ENCODE assay signal across 1 cellular context in the genomic region with DNA sequence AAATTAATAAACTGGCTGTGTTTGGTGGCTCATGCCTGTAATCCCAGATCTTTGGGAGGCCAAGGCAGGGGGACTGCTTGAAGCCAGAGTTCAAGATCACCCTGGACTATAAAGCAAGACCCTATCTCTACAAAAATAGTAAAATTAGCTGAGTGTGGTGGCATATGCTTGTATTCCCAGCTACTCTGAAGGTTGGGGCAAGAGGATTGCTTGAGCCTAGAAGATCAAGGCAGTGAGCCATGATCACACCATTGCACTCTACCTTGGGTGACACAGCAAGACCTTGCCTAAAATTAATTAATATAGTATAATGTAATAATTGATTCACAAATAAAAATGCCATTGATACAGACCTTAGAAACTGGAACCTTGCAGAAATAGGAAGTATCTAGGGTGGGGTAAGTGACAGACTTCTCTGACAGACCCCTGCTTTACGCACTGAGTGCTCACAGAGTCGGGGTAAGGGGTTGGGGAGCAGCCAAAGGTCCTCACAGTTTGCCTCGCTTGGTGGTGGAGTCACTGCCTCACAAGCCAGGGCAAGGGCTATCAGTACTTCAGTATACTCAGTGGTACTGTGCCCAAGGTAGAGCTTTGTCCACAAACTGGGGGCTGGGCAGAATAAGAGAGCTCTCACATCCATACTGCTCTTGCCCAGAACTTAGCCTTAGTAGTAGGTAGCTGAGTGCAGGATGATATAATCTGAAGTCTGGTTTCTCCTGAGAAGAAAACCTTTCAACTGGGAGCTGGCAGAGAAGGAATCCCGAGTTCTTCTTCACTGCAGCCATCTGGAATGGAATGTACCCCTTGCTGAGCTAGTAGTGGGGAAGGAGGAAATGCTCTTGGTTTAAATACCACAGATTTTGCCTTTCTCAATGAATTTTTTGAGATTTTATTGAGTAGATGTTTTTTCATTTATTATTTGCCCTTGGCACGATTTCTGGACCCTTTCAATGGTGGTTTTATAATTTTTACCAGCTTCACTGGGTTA.
TF ChIP-seq lines count a peak whose summit lies in the region.

No MANE protein-coding gene starts in this region.

TF ChIP-seq in SK-N-SH treated with all-trans-retinoic acid at 6 μM for 48 hours, 23 proteins besides CTCF, POLR2A, EP300 and RAD21 (continued from another document):
- TF ChIP-seq, protein P1, sequence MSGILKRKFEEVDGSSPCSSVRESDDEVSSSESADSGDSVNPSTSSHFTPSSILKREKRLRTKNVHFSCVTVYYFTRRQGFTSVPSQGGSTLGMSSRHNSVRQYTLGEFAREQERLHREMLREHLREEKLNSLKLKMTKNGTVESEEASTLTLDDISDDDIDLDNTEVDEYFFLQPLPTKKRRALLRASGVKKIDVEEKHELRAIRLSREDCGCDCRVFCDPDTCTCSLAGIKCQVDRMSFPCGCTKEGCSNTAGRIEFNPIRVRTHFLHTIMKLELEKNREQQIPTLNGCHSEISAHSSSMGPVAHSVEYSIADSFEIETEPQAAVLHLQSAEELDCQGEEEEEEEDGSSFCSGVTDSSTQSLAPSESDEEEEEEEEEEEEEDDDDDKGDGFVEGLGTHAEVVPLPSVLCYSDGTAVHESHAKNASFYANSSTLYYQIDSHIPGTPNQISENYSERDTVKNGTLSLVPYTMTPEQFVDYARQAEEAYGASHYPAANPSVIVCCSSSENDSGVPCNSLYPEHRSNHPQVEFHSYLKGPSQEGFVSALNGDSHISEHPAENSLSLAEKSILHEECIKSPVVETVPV (CRISPR knock-in tag; IDR thresholded peaks at IDR 0.05), result no peak
- TF ChIP-seq ZFP30 (CRISPR knock-in tag; IDR thresholded peaks at IDR 0.05) (no peak), SNAI2 (CRISPR knock-in tag; IDR thresholded peaks at IDR 0.05) (no peak), ARNTL (CRISPR knock-in tag; IDR thresholded peaks at IDR 0.05; ENCODE audit: borderline replicate concordance, low read depth) (no peak), ISL1 (CRISPR knock-in tag; IDR thresholded peaks at IDR 0.05) (no peak), OSR1 (CRISPR knock-in tag; IDR thresholded peaks at IDR 0.05) (no peak), TCF4 (CRISPR knock-in tag; IDR thresholded peaks at IDR 0.05; ENCODE audit: borderline replicate concordance) (no peak), ESRRG (CRISPR knock-in tag; IDR thresholded peaks at IDR 0.05) (no peak)
